Comparison of ENCODE assay signal across 20 cellular contexts in the genomic region with DNA sequence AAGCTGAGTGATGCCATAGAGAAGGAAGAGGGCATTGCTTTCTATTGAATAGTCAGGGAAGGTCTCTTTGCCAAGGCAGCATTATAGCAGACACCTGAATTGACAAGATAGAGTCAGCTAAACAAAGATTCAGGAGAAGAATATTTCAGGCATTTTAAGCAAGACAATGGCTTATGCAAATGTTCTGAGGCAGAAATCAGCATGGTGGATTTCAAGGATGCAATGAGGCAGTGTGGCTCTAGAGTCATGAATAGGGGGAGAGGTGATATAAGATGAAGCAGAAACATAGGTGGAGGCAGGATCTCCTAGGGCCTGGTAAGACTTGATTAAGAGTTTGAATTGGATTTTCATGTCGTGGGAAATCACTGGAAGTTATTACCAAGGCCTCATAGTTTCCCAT.
"Had no signal": no experiment of that assay in that cellular context is flagged by ENCODE, and none has a peak within 500 bp of the region (broad histone marks: within the 10 kb centered on the region; RNA-seq: fewer than 3 reads in every experiment).

No MANE protein-coding gene starts in this region.

- H3K4me3 ChIP-seq: esophagus muscularis mucosa, gastroesophageal sphincter, left ventricle myocardium inferior, lower lobe of right lung, psoas muscle, right lobe of liver, suprapubic skin, thyroid gland, upper lobe of left lung, uterus had no signal

- H3K4me1 ChIP-seq: esophagus muscularis mucosa, gastroesophageal sphincter, left ventricle myocardium inferior, lower lobe of right lung, psoas muscle, right lobe of liver, suprapubic skin, thyroid gland, upper lobe of left lung, uterus had no signal

- ATAC-seq: gastroesophageal sphincter; lower lobe of right lung; natural killer cell treated with Interleukin-12 subunit alpha and Interleukin-12 subunit beta and Interleukin-15 and Interleukin-18, amount 100 ng/mL, for 72 hours; psoas muscle; right lobe of liver; stimulated activated effector memory CD8-positive, alpha-beta T cell treated with anti-CD3 and anti-CD28 coated beads, Interleukin-12 subunit alpha, Interleukin-12 subunit beta, amount 100 ng/mL, for 72 hours; stimulated activated naive CD8-positive, alpha-beta T cell treated with anti-CD3 and anti-CD28 coated beads, Interleukin-15, Interleukin-2, amounts not matched to agents 100 U/mL and 50 U/mL, for 24 hours had no signal

- H3K36me3 ChIP-seq: esophagus muscularis mucosa, gastroesophageal sphincter, left ventricle myocardium inferior, lower lobe of right lung, right lobe of liver, suprapubic skin, thyroid gland, upper lobe of left lung, uterus had no signal

- H3K27me3 ChIP-seq: gastroesophageal sphincter, right lobe of liver, suprapubic skin, thyroid gland, upper lobe of left lung, uterus had no signal

- DNase-seq: effector memory CD4-positive, alpha-beta T cell; glutamatergic neuron; islet precursor cell; left ventricle myocardium inferior; lower lobe of right lung; psoas muscle; retina; right lobe of liver; stimulated activated CD4-positive, alpha-beta T cell treated with anti-CD3 and anti-CD28 coated beads, Interleukin-4, amount 100 ng/mL, for 1 hour; stimulated activated CD8-positive, alpha-beta memory T cell treated with anti-CD3 and anti-CD28 coated beads, Interleukin-4, amount 100 ng/mL, for 48 hours; stimulated activated naive CD8-positive, alpha-beta T cell treated with anti-CD3 and anti-CD28 coated beads, Interleukin-15, Interleukin-2, amounts not matched to agents 100 U/mL and 50 U/mL, for 24 hours; thyroid gland; upper lobe of left lung; uterus had no signal

- H3K27ac ChIP-seq: epithelial cell of prostate, esophagus muscularis mucosa, gastroesophageal sphincter, left ventricle myocardium inferior, lower lobe of right lung, psoas muscle, right lobe of liver, suprapubic skin, thyroid gland, upper lobe of left lung, uterus had no signal

- H3K9me3 ChIP-seq: esophagus muscularis mucosa, left ventricle myocardium inferior, lower lobe of right lung, psoas muscle, right lobe of liver, suprapubic skin, thyroid gland, upper lobe of left lung, uterus had no signal
